In genomic region chr9:129203556-129203909, GRCh38 we compare ENCODE assay signal across 10 cellular contexts. TPM values are rescaled to one million over a fixed set of nuclear protein-coding genes. Genes with fewer than 3 reads are reported as not detected.
DNase-seq lines count a peak whose midpoint lies in the region; ATAC-seq and TF ChIP-seq lines count a peak whose summit lies in the region.
"Had no signal": no experiment of that assay in that cellular context is flagged by ENCODE, and none has a peak within 500 bp of the region (broad histone marks: within the 10 kb centered on the region; RNA-seq: fewer than 3 reads in every experiment).

No MANE protein-coding gene starts in this region.

- DNase-seq in AG04450 (ENCODE audit: low read depth, low spot score) (no peak), IMR-90 (no peak), neural progenitor cell (ENCODE audit: low spot score) (no peak), DMS153 treated with DMSO at 0.1 percent for 48 hours (lab: John Stamatoyannopoulos, UW; ENCODE audit: unreplicated experiment) (no peak), GM13976 (ENCODE audit: low spot score) (no peak), NCI-H446 (lab: John Stamatoyannopoulos, UW) (no peak)
- no peak for DNase-seq in activated effector memory CD4-positive, alpha-beta T cell treated with Interleukin-2 at 50 U/mL for 16 hours
- DNase-seq: DMS153, NCI-H446 treated with DMSO at 0.1 percent for 48 hours had no signal

- peak overlapping the region; percentile 69; the same call in 1 of the 2 replicates for H4K91ac ChIP-seq in IMR-90 (ENCODE audit: insufficient read depth, low read depth, low read length)

- H3K79me2 ChIP-seq in neural progenitor cell (ENCODE audit: low read depth), result no peaks in the 10 kb centered on the region

- no peak overlapping the region for H2BK5ac ChIP-seq in IMR-90 (ENCODE audit: low read depth, low read length, poor library complexity, severe bottlenecking)

- H3K4me2 ChIP-seq in IMR-90 (ENCODE audit: low read depth, low read length) (no peak overlapping the region; the same call in 1 of the 2 replicates), neural progenitor cell (peak overlapping the region; percentile 92)

- no peak overlapping the region for H3K27ac ChIP-seq in AG04450 (ENCODE audit: low read depth, low read length)
- no peak overlapping the region for H3K27ac ChIP-seq in IMR-90 (ENCODE audit: insufficient read depth, low read length)
- no peak overlapping the region for H3K27ac ChIP-seq in neural progenitor cell

- dilution Hi-C loops in IMR-90 (cut with HindIII; ENCODE audit: low sequenced_read_pairs, unreplicated experiment), result no loop called here

- TF ChIP-seq RAD21 in IMR-90 (IDR thresholded peaks at IDR 0.05; ENCODE audit: low read length), result no peak

- CTCF ChIA-PET in AG04450 (lab: Charles Lee), result no interaction called here
- CTCF ChIA-PET in IMR-90 (lab: Yijun Ruan, JAX), result no interaction called here

- H3K18ac ChIP-seq in IMR-90 (ENCODE audit: low read depth, low read length), result no peak overlapping the region

- no peak overlapping the region for H2BK20ac ChIP-seq in IMR-90 (ENCODE audit: low read depth, low read length)

- H3K27ac Mint-ChIP-seq in dendritic cell treated with granulocyte-macrophage colony-stimulating factor and Interleukin-4, amounts not matched to agents 40 ng/mL and 50 ng/mL, for 4 days, result peak overlapping the region; percentile 95
- no peak overlapping the region for H3K27ac Mint-ChIP-seq in neural progenitor cell

- H2AFZ ChIP-seq in IMR-90 (replicated peaks; ENCODE audit: low read length, poor library complexity) (peak overlapping the region; percentile 97), neural progenitor cell (replicated peaks) (peak overlapping the region; percentile 98)

- peak overlapping the region; percentile 92 for H3K4ac ChIP-seq in IMR-90 (ENCODE audit: low read depth, low read length)

- ATAC-seq in IMR-90 (ENCODE audit: low read depth), result no peak

- peaks cover 32% of the 10 kb centered on the region for H3K4me1 Mint-ChIP-seq in dendritic cell treated with granulocyte-macrophage colony-stimulating factor and Interleukin-4, amounts not matched to agents 40 ng/mL and 50 ng/mL, for 4 days (ENCODE audit: low read depth)
- H3K4me1 Mint-ChIP-seq in neural progenitor cell, result peaks cover 11% of the 10 kb centered on the region

- intact Hi-C loops in IMR-90 (cut with micrococcal nuclease), result no loop called here
- intact Hi-C loops in dendritic cell treated with granulocyte-macrophage colony-stimulating factor and Interleukin-4, amounts not matched to agents 40 ng/mL and 50 ng/mL, for 4 days (cut with micrococcal nuclease), result loop anchor here (10.0 kb wide), 1 partner anchor 61 kb away; no protein-coding TSS in a partner anchor

- H2BK120ac ChIP-seq in IMR-90 (ENCODE audit: low read depth, low read length), result peak overlapping the region; percentile 86

- H3K9me3 ChIP-seq in AG04450 (ENCODE audit: control insufficient read depth, insufficient read depth, low read length) (peaks cover 4% of the 10 kb centered on the region), IMR-90 (ENCODE audit: control insufficient read depth, insufficient read depth, low read length) (no peaks in the 10 kb centered on the region), neural progenitor cell (ENCODE audit: low read depth) (no peaks in the 10 kb centered on the region)

- peak overlapping the region; percentile 94; the same call in 1 of the 2 replicates for H2AK5ac ChIP-seq in IMR-90 (ENCODE audit: low read depth, low read length)

- TF ChIP-seq CTCF in AG04450 (IDR thresholded peaks at IDR 0.05; ENCODE audit: low read depth, low read length) (no peak), IMR-90 (conservative IDR thresholded peaks at IDR 0.05; ENCODE audit: low read depth, low read length) (no peak), neural progenitor cell (IDR thresholded peaks at IDR 0.05) (no peak), GM13976 (IDR thresholded peaks at IDR 0.05; ENCODE audit: borderline replicate concordance, control extremely low read depth, extremely low read depth, insufficient read depth, missing control alignments) (no peak)

- H2AK9ac ChIP-seq in IMR-90 (replicated peaks; ENCODE audit: low read depth, low read length, poor library complexity), result peak overlapping the region; percentile 93

- no peak for TF ChIP-seq POLR2A in IMR-90 (IDR thresholded peaks at IDR 0.05; ENCODE audit: low read depth, low read length)

- H4K5ac ChIP-seq in IMR-90 (ENCODE audit: low read depth, low read length), result no peak overlapping the region; the same call in 1 of the 2 replicates

- WGBS in IMR-90 (ENCODE audit: extremely low coverage in 2 of 2, insufficient read length in 1 of 2), 2 experiments, result 74% methylated on average over 9 of the region's 11 CpGs; no CpG with 5 or more reads in 1 of the 2 experiments

- in situ Hi-C loops in IMR-90 (cut with MboI; ENCODE audit: low sequenced_read_pairs), result no loop called here
- in situ Hi-C loops in GM13976 (cut with MboI; ENCODE audit: low sequenced_read_pairs, unreplicated experiment), result no loop called here

- no peaks in the 10 kb centered on the region for H3K27me3 ChIP-seq in AG04450 (ENCODE audit: control insufficient read depth, insufficient read depth, low read length)
- H3K27me3 ChIP-seq in IMR-90 (ENCODE audit: control insufficient read depth, insufficient read depth, low read length), result no peaks in the 10 kb centered on the region
- H3K27me3 ChIP-seq in neural progenitor cell, result peaks cover 7% of the 10 kb centered on the region

- POLR2A ChIA-PET in AG04450 (lab: Yijun Ruan, JAX) (no interaction called here), IMR-90 (lab: Charles Lee; ENCODE audit: unreplicated experiment) (no interaction called here)

- H3K79me1 ChIP-seq in IMR-90 (ENCODE audit: low read depth in 1 of 2, low read length in 2 of 2), result peaks cover 0 to 3% of the 10 kb centered on the region in 2 experiments; a peak in 1 of 4 replicates

- peak overlapping the region; percentile 85 for H3K4me3 Mint-ChIP-seq in dendritic cell treated with granulocyte-macrophage colony-stimulating factor and Interleukin-4, amounts not matched to agents 40 ng/mL and 50 ng/mL, for 4 days
- peak overlapping the region; percentile 82 for H3K4me3 Mint-ChIP-seq in neural progenitor cell

- H3K9ac ChIP-seq in IMR-90 (ENCODE audit: low read depth, low read length) (peak overlapping the region; percentile 77; the same call in 1 of the 2 replicates), neural progenitor cell (no peak overlapping the region)

- H3K56ac ChIP-seq in IMR-90 (ENCODE audit: extremely low read depth, insufficient read depth, low read length), result no peak overlapping the region

- no peaks in the 10 kb centered on the region; the same call in 1 of the 2 replicates for H3K4me1 ChIP-seq in IMR-90 (ENCODE audit: control insufficient read depth, insufficient read depth, low read length)
- peaks cover 8% of the 10 kb centered on the region for H3K4me1 ChIP-seq in neural progenitor cell

- peaks cover 10% of the 10 kb centered on the region for H3K27me3 Mint-ChIP-seq in dendritic cell treated with granulocyte-macrophage colony-stimulating factor and Interleukin-4, amounts not matched to agents 40 ng/mL and 50 ng/mL, for 4 days
- peaks cover 10% of the 10 kb centered on the region for H3K27me3 Mint-ChIP-seq in neural progenitor cell (ENCODE audit: insufficient read depth, low read depth)

- no peak overlapping the region for H3K14ac ChIP-seq in IMR-90 (replicated peaks; ENCODE audit: low read depth, low read length)

- H3K23ac ChIP-seq in IMR-90 (ENCODE audit: low read depth, low read length), result no peak overlapping the region

- no peak overlapping the region for H2BK15ac ChIP-seq in IMR-90 (ENCODE audit: low read depth, low read length)

- H3F3A ChIP-seq in neural progenitor cell (ENCODE audit: low read depth), result peaks cover 12% of the 10 kb centered on the region

- no TSS peak for BruUV-seq in IMR-90 (replicated peaks; lab: Mats Ljungman, UMichigan)

- no peaks in the 10 kb centered on the region for H3K9me3 Mint-ChIP-seq in dendritic cell treated with granulocyte-macrophage colony-stimulating factor and Interleukin-4, amounts not matched to agents 40 ng/mL and 50 ng/mL, for 4 days
- H3K9me3 Mint-ChIP-seq in neural progenitor cell, result no peaks in the 10 kb centered on the region

- no peaks in the 10 kb centered on the region for H3K9me1 ChIP-seq in IMR-90 (ENCODE audit: insufficient read depth, low read length)

- H3K4me3 ChIP-seq in AG04450 (ENCODE audit: low read depth, low read length) (peak overlapping the region; percentile 69), IMR-90 (ENCODE audit: insufficient read depth, low read depth, low read length) (no peak overlapping the region), neural progenitor cell (peak overlapping the region; percentile 96)

- H4K20me1 ChIP-seq in IMR-90 (ENCODE audit: insufficient read depth, low read length), result no peaks in the 10 kb centered on the region
- H4K20me1 ChIP-seq in neural progenitor cell (ENCODE audit: low read depth), result no peaks in the 10 kb centered on the region

- H3K36me3 ChIP-seq in IMR-90 (ENCODE audit: control insufficient read depth, insufficient read depth, low read length) (no peaks in the 10 kb centered on the region), neural progenitor cell (no peaks in the 10 kb centered on the region)

- H4K8ac ChIP-seq in IMR-90 (ENCODE audit: low read depth in 2 of 2, low read length in 2 of 2), result peak overlapping the region; percentile 87 to 95; a peak in 3 of 4 replicates

- no peaks in the 10 kb centered on the region for H3K36me3 Mint-ChIP-seq in dendritic cell treated with granulocyte-macrophage colony-stimulating factor and Interleukin-4, amounts not matched to agents 40 ng/mL and 50 ng/mL, for 4 days (ENCODE audit: low read depth)
- no peaks in the 10 kb centered on the region for H3K36me3 Mint-ChIP-seq in neural progenitor cell

TF ChIP-seq in IMR-90, 13 proteins besides CTCF, POLR2A, EP300 and RAD21 (continues in another document):
- TF ChIP-seq RCOR1 (IDR thresholded peaks at IDR 0.05; ENCODE audit: insufficient replicate concordance, low read length), result no peak
- TF ChIP-seq MAZ (IDR thresholded peaks at IDR 0.05; ENCODE audit: borderline replicate concordance, low read depth, low read length), result no peak
- no peak for TF ChIP-seq MAFK (IDR thresholded peaks at IDR 0.05; ENCODE audit: low read depth, low read length)
- TF ChIP-seq USF2 (IDR thresholded peaks at IDR 0.05; ENCODE audit: low read depth, low read length), result no peak

RNA-seq across cellular contexts. Expression of gene IER5L, which starts 25.5 kb away (rescaled TPM):
- 4.9 TPM in 2 replicates for polyA plus RNA-seq in AG04450 (2011; rRNA removed)
- 4.7 and 6.5 TPM in 2 replicates for polyA minus RNA-seq in AG04450 (2011; rRNA and poly(A)+ RNA removed)
- total RNA-seq in IMR-90 (2012; rRNA removed), result 12.5 and 14.4 TPM in 2 replicates
- 13.4 and 21.0 TPM in 2 replicates for polyA plus RNA-seq in IMR-90 (2012; rRNA removed)
- 12.4 and 35.8 TPM in 2 replicates for polyA plus RNA-seq in IMR-90 (2012; cell fraction: cytosol; rRNA removed)
- 13.1 and 28.4 TPM in 2 replicates for polyA plus RNA-seq in IMR-90 (2012; cell fraction: nucleus; rRNA removed; ENCODE audit: low replicate concordance)
- total RNA-seq in neural progenitor cell (ENCODE audit: low replicate concordance), result 12.2 and 32.7 TPM in 2 replicates
